8 cellular contexts compared by ENCODE assay signal in genomic region chr11:83193315-83194283, GRCh38. TPM values are rescaled to one million over a fixed set of nuclear protein-coding genes. Genes with fewer than 3 reads are reported as not detected.
DNase-seq lines count a peak whose midpoint lies in the region; ATAC-seq and TF ChIP-seq lines count a peak whose summit lies in the region.

Gene ANKRD42, plus strand, starts transcription at chr11:83193712. Its CDS starts 959 bp downstream, at chr11:83194671.

- 0% methylated on average over 61 of the region's 67 CpGs for WGBS in esophagus muscularis mucosa

- TF ChIP-seq POLR2A in esophagus muscularis mucosa (IDR thresholded peaks at IDR 0.05; ENCODE audit: low read depth) = peak; percentile 51

- no peak for TF ChIP-seq RAD21 in Ishikawa (IDR thresholded peaks at IDR 0.05; ENCODE audit: low read depth)

- POLR2A ChIA-PET in PC-3 (lab: Charles Lee; ENCODE audit: unreplicated experiment) = interaction anchor here (0.6 kb wide), 1 partner anchor 38 kb away, joined by 3 read pairs; no protein-coding TSS in a partner anchor

- H3K36me3 ChIP-seq in PC-3 (ENCODE audit: low read depth, low read length) (peaks cover 20% of the 10 kb centered on the region), esophagus muscularis mucosa (peaks cover 21 to 39% (median 36%) of the 10 kb centered on the region in 4 donors), muscle layer of duodenum (ENCODE audit: control insufficient read depth in 1 of 2, insufficient read depth in 2 of 2, low read length in 2 of 2) (peaks cover 17 to 25% of the 10 kb centered on the region in 2 donors)

- TF ChIP-seq CTCF in PC-3 (conservative IDR thresholded peaks at IDR 0.05; ENCODE audit: low read depth, low read length) = no peak
- peak in 1 of 3 experiments; percentile 8 for TF ChIP-seq CTCF in esophagus muscularis mucosa (IDR thresholded peaks at IDR 0.05)

- H3K4me2 ChIP-seq in PC-3 (ENCODE audit: low read length) = peak within 1 kb of the TSS; percentile 87

- H3K79me2 ChIP-seq in PC-3 (ENCODE audit: low read length) = peaks cover 37% of the 10 kb centered on the region

- CTCF ChIA-PET in PC-3 (lab: Charles Lee) = no interaction called here

- ATAC-seq in GM21576 (IDR thresholded peaks at IDR 0.05; ENCODE audit: unreplicated experiment) (peak; percentile 93), PC-3 (peak; percentile 84)
- peak; percentile 81 to 82 for ATAC-seq in activated T-cell treated with anti-CD3 and anti-CD28 coated beads, Interleukin-2, amount 50 U/mL, for 4 hours

- H3F3A ChIP-seq in PC-3 (ENCODE audit: low read length, unreplicated experiment) = no peaks in the 10 kb centered on the region

- H3K9ac ChIP-seq in PC-3 (ENCODE audit: low read length) = peak within 1 kb of the TSS; percentile 91

- H3K9me2 ChIP-seq in PC-3 (replicated peaks; ENCODE audit: low read length) = no peaks in the 10 kb centered on the region

- BruUV-seq in PC-3 (replicated peaks; lab: Mats Ljungman, UMichigan) = TSS peak; percentile 75

- DNase-seq in DMS153 (lab: John Stamatoyannopoulos, UW) = peak; percentile 87
- peak; percentile 98 for DNase-seq in PC-3
- DNase-seq in activated T-cell treated with anti-CD3 and anti-CD28 coated beads, Interleukin-2, amount 50 U/mL, for 4 hours = peak; percentile 75
- DNase-seq in esophagus muscularis mucosa (ENCODE audit: extremely low spot score) = peak; percentile 99
- DNase-seq in stimulated activated CD8-positive, alpha-beta memory T cell treated with anti-CD3 and anti-CD28 coated beads, Interleukin-7, amount 100 ng/mL, for 4 hours (ENCODE audit: low read depth in 2 of 2) = peak; percentile 73 to 78

- intact Hi-C loops in PC-3 (cut with micrococcal nuclease) (loop anchor here (1.0 to 5.0 kb wide), 4 partner anchors 37 to 293 kb away; partner anchors contain the start of genes DDIAS and PRCP), esophagus muscularis mucosa (cut with DNase I) (loop anchor here (5.0 kb wide), 2 partner anchors 36 to 291 kb away; partner anchors contain the start of genes DDIAS, PCF11 and PRCP)

- H3K9me3 ChIP-seq in PC-3 (ENCODE audit: low read length) (no peaks in the 10 kb centered on the region), esophagus muscularis mucosa (no peaks in the 10 kb centered on the region), muscle layer of duodenum (ENCODE audit: control insufficient read depth in 1 of 2, low read length in 2 of 2) (no peaks in the 10 kb centered on the region)

- H3K27me3 ChIP-seq in PC-3 (ENCODE audit: low read length) = no peaks in the 10 kb centered on the region
- H3K27me3 ChIP-seq in esophagus muscularis mucosa = no peaks in the 10 kb centered on the region
- no peaks in the 10 kb centered on the region for H3K27me3 ChIP-seq in muscle layer of duodenum (ENCODE audit: low read depth, low read length)

- H3K4me1 ChIP-seq in PC-3 (ENCODE audit: insufficient read depth, low read length) (peaks cover 29% of the 10 kb centered on the region), esophagus muscularis mucosa (peaks cover 29 to 53% (median 45%) of the 10 kb centered on the region in 4 donors), muscle layer of duodenum (ENCODE audit: control insufficient read depth in 1 of 2, insufficient read depth in 2 of 2, low read length in 2 of 2) (peaks cover 13 to 30% of the 10 kb centered on the region in 2 donors)

- H4K20me1 ChIP-seq in PC-3 (ENCODE audit: low read length) = no peaks in the 10 kb centered on the region

- no peaks in the 10 kb centered on the region for H3K27me3 Mint-ChIP-seq in activated T-cell treated with anti-CD3 and anti-CD28 coated beads, Interleukin-2, amount 50 U/mL, for 4 hours (ENCODE audit: low read depth)

- H3K36me3 Mint-ChIP-seq in activated T-cell treated with anti-CD3 and anti-CD28 coated beads, Interleukin-2, amount 50 U/mL, for 4 hours (ENCODE audit: insufficient read depth) = peaks cover 24% of the 10 kb centered on the region

- peaks cover 47% of the 10 kb centered on the region for H3K4me1 Mint-ChIP-seq in activated T-cell treated with anti-CD3 and anti-CD28 coated beads, Interleukin-2, amount 50 U/mL, for 4 hours (ENCODE audit: low read depth)

- H3K9me3 Mint-ChIP-seq in activated T-cell treated with anti-CD3 and anti-CD28 coated beads, Interleukin-2, amount 50 U/mL, for 4 hours = no peaks in the 10 kb centered on the region

- H2AFZ ChIP-seq in PC-3 (ENCODE audit: low read length) = peak within 1 kb of the TSS; percentile 95

- H3K4me3 ChIP-seq in PC-3 (ENCODE audit: low read length) (peak within 1 kb of the TSS; percentile 96), esophagus muscularis mucosa (peak within 1 kb of the TSS; percentile 72 to 86 (median 79)), muscle layer of duodenum (ENCODE audit: low read depth in 1 of 2, low read length in 2 of 2) (peak within 1 kb of the TSS; percentile 88 to 99)

- no peak for TF ChIP-seq EP300 in Ishikawa (IDR thresholded peaks at IDR 0.05; ENCODE audit: borderline replicate concordance)
- TF ChIP-seq EP300 in esophagus muscularis mucosa (IDR thresholded peaks at IDR 0.05) = no peak

- H3K27ac ChIP-seq in PC-3 (ENCODE audit: low read length) (peak within 1 kb of the TSS; percentile 58), esophagus muscularis mucosa (replicated peaks in 1 of 4) (peak within 1 kb of the TSS; percentile 90 to 95 (median 92)), muscle layer of duodenum (ENCODE audit: low read length) (peak within 1 kb of the TSS; percentile 100)

- H3K4me3 Mint-ChIP-seq in activated T-cell treated with anti-CD3 and anti-CD28 coated beads, Interleukin-2, amount 50 U/mL, for 4 hours = peak within 1 kb of the TSS; percentile 100

TF ChIP-seq in Ishikawa, 13 proteins besides CTCF, POLR2A, EP300 and RAD21:
- TF ChIP-seq TAF1 (IDR thresholded peaks at IDR 0.05; ENCODE audit: low read depth) = peak; percentile 81
- no peak for TF ChIP-seq FOXM1 (IDR thresholded peaks at IDR 0.05; ENCODE audit: borderline replicate concordance, low read depth)
- no peak for TF ChIP-seq NFIC (IDR thresholded peaks at IDR 0.05)
- peak; percentile 78 for TF ChIP-seq CREB1 (IDR thresholded peaks at IDR 0.05; ENCODE audit: low read depth)
- peak; percentile 45; the same call in 1 of the 2 replicates for TF ChIP-seq TCF12 (IDR thresholded peaks at IDR 0.05; ENCODE audit: low read depth)
- no peak for TF ChIP-seq USF1 (IDR thresholded peaks at IDR 0.05)
- no peak for TF ChIP-seq ZBTB7A (IDR thresholded peaks at IDR 0.05; ENCODE audit: low read depth)
- TF ChIP-seq, protein P1, sequence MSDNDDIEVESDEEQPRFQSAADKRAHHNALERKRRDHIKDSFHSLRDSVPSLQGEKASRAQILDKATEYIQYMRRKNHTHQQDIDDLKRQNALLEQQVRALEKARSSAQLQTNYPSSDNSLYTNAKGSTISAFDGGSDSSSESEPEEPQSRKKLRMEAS (IDR thresholded peaks at IDR 0.05) = peak; percentile 67; the same call in 1 of the 2 replicates
- no peak; the same call in 1 of the 2 replicates for TF ChIP-seq CEBPB (IDR thresholded peaks at IDR 0.05)
- TF ChIP-seq TEAD4 (IDR thresholded peaks at IDR 0.05) = no peak
- TF ChIP-seq YY1 (IDR thresholded peaks at IDR 0.05; ENCODE audit: low read depth) = no peak
- no peak for TF ChIP-seq EGR1 (IDR thresholded peaks at IDR 0.05)
- TF ChIP-seq, protein P2, sequence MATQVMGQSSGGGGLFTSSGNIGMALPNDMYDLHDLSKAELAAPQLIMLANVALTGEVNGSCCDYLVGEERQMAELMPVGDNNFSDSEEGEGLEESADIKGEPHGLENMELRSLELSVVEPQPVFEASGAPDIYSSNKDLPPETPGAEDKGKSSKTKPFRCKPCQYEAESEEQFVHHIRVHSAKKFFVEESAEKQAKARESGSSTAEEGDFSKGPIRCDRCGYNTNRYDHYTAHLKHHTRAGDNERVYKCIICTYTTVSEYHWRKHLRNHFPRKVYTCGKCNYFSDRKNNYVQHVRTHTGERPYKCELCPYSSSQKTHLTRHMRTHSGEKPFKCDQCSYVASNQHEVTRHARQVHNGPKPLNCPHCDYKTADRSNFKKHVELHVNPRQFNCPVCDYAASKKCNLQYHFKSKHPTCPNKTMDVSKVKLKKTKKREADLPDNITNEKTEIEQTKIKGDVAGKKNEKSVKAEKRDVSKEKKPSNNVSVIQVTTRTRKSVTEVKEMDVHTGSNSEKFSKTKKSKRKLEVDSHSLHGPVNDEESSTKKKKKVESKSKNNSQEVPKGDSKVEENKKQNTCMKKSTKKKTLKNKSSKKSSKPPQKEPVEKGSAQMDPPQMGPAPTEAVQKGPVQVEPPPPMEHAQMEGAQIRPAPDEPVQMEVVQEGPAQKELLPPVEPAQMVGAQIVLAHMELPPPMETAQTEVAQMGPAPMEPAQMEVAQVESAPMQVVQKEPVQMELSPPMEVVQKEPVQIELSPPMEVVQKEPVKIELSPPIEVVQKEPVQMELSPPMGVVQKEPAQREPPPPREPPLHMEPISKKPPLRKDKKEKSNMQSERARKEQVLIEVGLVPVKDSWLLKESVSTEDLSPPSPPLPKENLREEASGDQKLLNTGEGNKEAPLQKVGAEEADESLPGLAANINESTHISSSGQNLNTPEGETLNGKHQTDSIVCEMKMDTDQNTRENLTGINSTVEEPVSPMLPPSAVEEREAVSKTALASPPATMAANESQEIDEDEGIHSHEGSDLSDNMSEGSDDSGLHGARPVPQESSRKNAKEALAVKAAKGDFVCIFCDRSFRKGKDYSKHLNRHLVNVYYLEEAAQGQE (IDR thresholded peaks at IDR 0.05; ENCODE audit: low read depth) = no peak

RNA-seq across cellular contexts. Expression of gene ANKRD42, which starts in this region (rescaled TPM):
- total RNA-seq in PC-3 (2014; rRNA removed) (6.6 and 11.2 TPM in 2 replicates), esophagus muscularis mucosa (10 to 100 TPM; 11.8 to 13.0 (median 12.6) TPM)
- total RNA-seq in activated T-cell treated with anti-CD3 and anti-CD28 coated beads, Interleukin-2, amount 50 U/mL, for 4 hours = 1 to 10 TPM; 5.3 to 8.4 (median 8.0) TPM

Comparison
In these comparisons a context has a peak if more than half of its experiments do, and no peak if none do; other contexts are left out.
1. Peak in every context shown above with its lines: DNase-seq, ATAC-seq, H3K4me3 ChIP-seq and H3K27ac ChIP-seq.